In the genomic region with DNA sequence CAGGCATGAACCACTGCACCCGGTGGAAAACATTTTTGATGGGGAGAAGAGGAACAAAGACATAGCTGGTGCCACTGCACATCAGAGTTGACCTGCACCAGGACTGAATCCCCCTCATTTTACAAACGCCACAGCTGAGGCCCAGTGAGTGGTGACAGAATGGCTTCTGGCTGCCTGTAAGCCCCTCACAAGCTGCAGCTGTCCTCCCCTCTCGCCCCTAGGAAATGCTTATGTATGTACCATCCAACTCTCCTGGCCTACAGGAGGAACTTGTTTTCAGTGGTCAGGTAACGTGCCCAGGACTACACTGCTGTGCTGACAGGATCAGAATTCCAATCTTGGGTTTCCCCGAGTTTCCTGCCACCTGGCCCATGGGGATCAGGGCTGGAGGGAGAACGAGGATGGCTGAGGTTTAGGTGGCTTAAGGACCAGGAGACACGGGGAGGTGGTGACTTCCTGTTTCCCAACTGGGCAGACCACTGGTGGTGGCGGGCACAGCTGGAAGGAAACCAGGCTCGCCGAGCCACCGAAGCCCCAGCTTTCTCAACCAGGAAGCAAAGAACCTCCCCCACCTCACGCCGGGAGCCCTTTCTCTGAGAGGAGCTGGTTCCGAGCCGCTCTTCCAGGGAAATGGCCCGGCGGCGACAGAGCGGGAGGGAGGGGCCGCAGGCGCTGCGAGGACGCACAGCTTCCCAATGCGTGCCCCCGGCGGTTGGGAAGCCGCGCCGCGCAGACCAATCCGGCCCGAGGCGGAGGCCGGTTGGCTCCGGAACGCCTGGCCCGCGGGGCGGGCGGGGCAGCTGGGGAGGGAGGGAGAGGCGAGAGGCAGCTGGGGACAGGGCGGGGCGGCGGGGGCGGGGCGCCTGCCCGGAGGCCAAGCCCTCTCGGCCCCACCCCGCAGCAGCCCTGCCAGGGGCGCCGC, we compare ENCODE assay signal across 8 cellular contexts. TPM values are rescaled to one million over a fixed set of nuclear protein-coding genes. Genes with fewer than 3 reads are reported as not detected.
A peak's percentile ranks its signal among the peaks of the same experiment; 100 is the strongest.
DNase-seq lines count a peak whose midpoint lies in the region; ATAC-seq and TF ChIP-seq lines count a peak whose summit lies in the region.

No MANE protein-coding gene starts in this region.

- H3K4me3 ChIP-seq in gastroesophageal sphincter: peak overlapping the region; percentile 74 to 77
- peak overlapping the region; percentile 74 to 81 for H3K4me3 ChIP-seq in neutrophil (ENCODE audit: low read depth in 1 of 2, low read length in 1 of 2)

- no peaks in the 10 kb centered on the region for H3K27me3 Mint-ChIP-seq in activated naive CD4-positive, alpha-beta T cell treated with anti-CD3 and anti-CD28 coated beads for 36 hours (ENCODE audit: low read depth)

- no peaks in the 10 kb centered on the region for H3K9me3 ChIP-seq in KOPT-K1 (ENCODE audit: insufficient read depth, low read length, poor library complexity, severe bottlenecking)
- no peaks in the 10 kb centered on the region for H3K9me3 ChIP-seq in gastroesophageal sphincter
- no peaks in the 10 kb centered on the region for H3K9me3 ChIP-seq in neutrophil

- TF ChIP-seq POLR2A in gastroesophageal sphincter (IDR thresholded peaks at IDR 0.05): peak; percentile 68 to 88

- H3K4me3 Mint-ChIP-seq in activated naive CD4-positive, alpha-beta T cell treated with anti-CD3 and anti-CD28 coated beads for 36 hours: peak overlapping the region; percentile 87

- no peak for TF ChIP-seq EP300 in gastroesophageal sphincter (IDR thresholded peaks at IDR 0.05)

- ATAC-seq in GM21717 (IDR thresholded peaks at IDR 0.05; ENCODE audit: unreplicated experiment) (peak; percentile 49), gastroesophageal sphincter (peak; percentile 95)

- peak overlapping the region; percentile 30 for H3K27ac Mint-ChIP-seq in activated naive CD4-positive, alpha-beta T cell treated with anti-CD3 and anti-CD28 coated beads for 36 hours

- peak overlapping the region; percentile 83 for H3K27ac ChIP-seq in KOPT-K1 (ENCODE audit: low read depth, low read length, poor library complexity, severe bottlenecking)
- peak overlapping the region; percentile 68 to 96 (median 90) for H3K27ac ChIP-seq in gastroesophageal sphincter
- peak overlapping the region; percentile 81 for H3K27ac ChIP-seq in neutrophil
- H3K27ac ChIP-seq in temporal lobe (ENCODE audit: low read depth, low read length): peak overlapping the region; percentile 97

- H3K27me3 ChIP-seq in gastroesophageal sphincter: no peaks in the 10 kb centered on the region
- no peaks in the 10 kb centered on the region for H3K27me3 ChIP-seq in neutrophil

- peaks cover 11% of the 10 kb centered on the region for H3K4me1 Mint-ChIP-seq in activated naive CD4-positive, alpha-beta T cell treated with anti-CD3 and anti-CD28 coated beads for 36 hours (ENCODE audit: low read depth)

- H3K4me1 ChIP-seq in gastroesophageal sphincter: peaks cover 0 to 26% (median 8%) of the 10 kb centered on the region in 3 donors
- peaks cover 10 to 24% of the 10 kb centered on the region in 2 experiments for H3K4me1 ChIP-seq in neutrophil (ENCODE audit: control insufficient read depth in 1 of 2, insufficient read depth in 1 of 2, low read depth in 1 of 2, low read length in 1 of 2)

- DNase-seq in DMS79 treated with DMSO at 0.1 percent for 48 hours (lab: John Stamatoyannopoulos, UW) (peak; percentile 84), RKO (ENCODE audit: low spot score) (peak; percentile 92)
- DNase-seq in activated naive CD4-positive, alpha-beta T cell treated with anti-CD3 and anti-CD28 coated beads for 36 hours: peak; percentile 89

- WGBS in gastroesophageal sphincter (ENCODE audit: low coverage in 1 of 2), 2 donors: 41 to 60% methylated on average over 1 to 2 of the region's 51 CpGs

- CTCF ChIA-PET in activated naive CD4-positive, alpha-beta T cell treated with anti-CD3 and anti-CD28 coated beads for 36 hours (lab: Charles Lee): interaction anchor here (0.7 to 1.2 kb wide), 2 partner anchors 17 to 219 kb away, joined by 3 read pairs; no protein-coding TSS in a partner anchor

- no peaks in the 10 kb centered on the region for H3K9me3 Mint-ChIP-seq in activated naive CD4-positive, alpha-beta T cell treated with anti-CD3 and anti-CD28 coated beads for 36 hours

- H3K36me3 ChIP-seq in KOPT-K1 (ENCODE audit: insufficient read depth, low read length): peaks cover 16% of the 10 kb centered on the region
- H3K36me3 ChIP-seq in gastroesophageal sphincter: peaks cover 0 to 23% of the 10 kb centered on the region in 2 donors
- no peaks in the 10 kb centered on the region for H3K36me3 ChIP-seq in neutrophil

- intact Hi-C loops in activated naive CD4-positive, alpha-beta T cell treated with anti-CD3 and anti-CD28 coated beads for 36 hours (cut with micrococcal nuclease): loop anchor here (1.0 to 5.0 kb wide), 2 partner anchors 13 to 101 kb away; a partner anchor contains a TSS

- TF ChIP-seq CTCF in gastroesophageal sphincter (IDR thresholded peaks at IDR 0.05) (peak in 1 of 4 experiments; percentile 17), neutrophil (IDR thresholded peaks at IDR 0.05) (no peak)

- H3K36me3 Mint-ChIP-seq in activated naive CD4-positive, alpha-beta T cell treated with anti-CD3 and anti-CD28 coated beads for 36 hours (ENCODE audit: low read depth): peaks cover 2% of the 10 kb centered on the region

RNA-seq across cellular contexts. Expression of a gene that starts 1.0 kb away (rescaled TPM):
- 10 to 100 TPM; 13.3 to 16.1 TPM for total RNA-seq in activated naive CD4-positive, alpha-beta T cell treated with anti-CD3 and anti-CD28 coated beads for 36 hours
- 10 to 100 TPM in 2 of 4 donors, 1 to 10 TPM in 2; 7.1 to 17.5 (median 9.2) TPM for total RNA-seq in gastroesophageal sphincter
- total RNA-seq in temporal lobe: 28.5 TPM

RNA-seq across cellular contexts. Expression of a gene that starts 12.6 kb away (rescaled TPM):
- 10 to 100 TPM; 19.3 to 20.6 TPM for total RNA-seq in activated naive CD4-positive, alpha-beta T cell treated with anti-CD3 and anti-CD28 coated beads for 36 hours
- 10 to 100 TPM in 3 of 4 donors, 1 to 10 TPM in 1; 9.5 to 14.8 (median 11.7) TPM for total RNA-seq in gastroesophageal sphincter
- 13.8 TPM for total RNA-seq in temporal lobe

Comparison
In these comparisons a context has a peak if more than half of its experiments do, and no peak if none do; other contexts are left out.
1. Peak in every context shown above with its lines: DNase-seq, ATAC-seq, H3K4me3 ChIP-seq and H3K27ac ChIP-seq.